9 cellular contexts compared by ENCODE assay signal in the genomic region with DNA sequence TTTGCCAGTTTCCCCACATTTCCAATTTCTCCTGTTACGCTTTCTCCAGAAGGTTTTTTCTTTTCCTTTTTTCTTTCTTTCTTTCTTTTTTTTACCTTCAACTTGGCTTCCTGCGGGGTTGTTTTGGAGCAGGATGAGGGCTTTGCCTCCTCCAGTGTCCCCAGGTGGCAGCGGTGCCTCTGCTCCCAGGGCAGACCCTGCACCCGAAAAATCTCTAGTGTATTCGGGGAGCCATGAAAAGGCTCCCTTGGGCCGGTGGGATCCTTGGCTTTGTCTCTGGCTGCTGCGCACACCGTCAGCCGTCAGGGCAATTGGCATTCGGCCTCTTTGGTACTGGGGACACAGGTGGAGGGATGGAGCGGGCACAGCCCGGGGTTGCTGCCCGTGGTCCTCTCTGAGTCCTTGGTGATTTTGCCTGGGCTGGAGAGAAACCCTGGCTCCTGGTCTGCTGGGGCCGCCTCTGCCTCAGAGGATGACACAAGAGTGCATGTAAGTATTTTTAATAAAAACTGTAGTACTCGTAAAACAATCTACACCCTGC. TPM values are rescaled to one million over a fixed set of nuclear protein-coding genes. Genes with fewer than 3 reads are reported as not detected.
A peak's percentile ranks its signal among the peaks of the same experiment; 100 is the strongest.
DNase-seq lines count a peak whose midpoint lies in the region; ATAC-seq and TF ChIP-seq lines count a peak whose summit lies in the region.
"Had no signal": no experiment of that assay in that cellular context is flagged by ENCODE, and none has a peak within 500 bp of the region (broad histone marks: within the 10 kb centered on the region; RNA-seq: fewer than 3 reads in every experiment).

No MANE protein-coding gene starts in this region.

- H3K4me3 ChIP-seq in brain microvascular endothelial cell (ENCODE audit: low read depth, low read length): peak overlapping the region; percentile 79

- H3K4me1 Mint-ChIP-seq in stimulated activated naive CD8-positive, alpha-beta T cell treated with anti-CD3 and anti-CD28 coated beads, Interleukin-15, Interleukin-2, amounts not matched to agents 100 ng/mL and 50 ng/mL, for 24 hours (ENCODE audit: low read depth): peaks cover 20% of the 10 kb centered on the region
- H3K4me1 Mint-ChIP-seq in mesothelial cell of epicardium: peaks cover 8% of the 10 kb centered on the region

- peak overlapping the region; percentile 36 for H3K27ac Mint-ChIP-seq in stimulated activated naive CD8-positive, alpha-beta T cell treated with anti-CD3 and anti-CD28 coated beads, Interleukin-15, Interleukin-2, amounts not matched to agents 100 ng/mL and 50 ng/mL, for 24 hours
- H3K27ac Mint-ChIP-seq in mesothelial cell of epicardium: no peak overlapping the region

- DNase-seq in stimulated activated naive CD8-positive, alpha-beta T cell treated with anti-CD3 and anti-CD28 coated beads, Interleukin-15, Interleukin-2, amounts not matched to agents 100 U/mL and 50 U/mL, for 24 hours: no peak
- no peak for DNase-seq in brain microvascular endothelial cell
- DNase-seq in mesothelial cell of epicardium (ENCODE audit: low spot score in 2 of 2, unreplicated experiment in 2 of 2): no peak

- no peaks in the 10 kb centered on the region for H3K36me3 ChIP-seq in brain microvascular endothelial cell (replicated peaks)
- H3K36me3 ChIP-seq: neutrophil had no signal

- peak overlapping the region; percentile 85 for H3K4me3 Mint-ChIP-seq in stimulated activated naive CD8-positive, alpha-beta T cell treated with anti-CD3 and anti-CD28 coated beads, Interleukin-15, Interleukin-2, amounts not matched to agents 100 ng/mL and 50 ng/mL, for 24 hours
- H3K4me3 Mint-ChIP-seq in mesothelial cell of epicardium: peak overlapping the region; percentile 78

- no peaks in the 10 kb centered on the region for H3K27me3 ChIP-seq in brain microvascular endothelial cell (replicated peaks)

- peak overlapping the region; percentile 46 for H3K27ac ChIP-seq in brain microvascular endothelial cell
- H3K27ac ChIP-seq: neutrophil had no signal

- H3K27me3 Mint-ChIP-seq in stimulated activated naive CD8-positive, alpha-beta T cell treated with anti-CD3 and anti-CD28 coated beads, Interleukin-15, Interleukin-2, amounts not matched to agents 100 ng/mL and 50 ng/mL, for 24 hours: peaks cover 69% of the 10 kb centered on the region
- H3K27me3 Mint-ChIP-seq in mesothelial cell of epicardium (ENCODE audit: low read depth): peaks cover 76% of the 10 kb centered on the region

- H3K9me3 Mint-ChIP-seq in stimulated activated naive CD8-positive, alpha-beta T cell treated with anti-CD3 and anti-CD28 coated beads, Interleukin-15, Interleukin-2, amounts not matched to agents 100 ng/mL and 50 ng/mL, for 24 hours: no peaks in the 10 kb centered on the region
- H3K9me3 Mint-ChIP-seq in mesothelial cell of epicardium: peaks cover 3% of the 10 kb centered on the region

- no peak for ATAC-seq in stimulated activated naive CD8-positive, alpha-beta T cell treated with anti-CD3 and anti-CD28 coated beads, Interleukin-15, Interleukin-2, amounts not matched to agents 100 U/mL and 50 U/mL, for 24 hours
- no peak for ATAC-seq in HG03097 (IDR thresholded peaks at IDR 0.05; ENCODE audit: low FRiP score, unreplicated experiment)
- no peak for ATAC-seq in GM19023 (IDR thresholded peaks at IDR 0.05; ENCODE audit: unreplicated experiment)
- ATAC-seq in HG03039 (IDR thresholded peaks at IDR 0.05; ENCODE audit: unreplicated experiment): no peak
- ATAC-seq in GM18519 (IDR thresholded peaks at IDR 0.05; ENCODE audit: low FRiP score, unreplicated experiment): no peak

- TF ChIP-seq CTCF in brain microvascular endothelial cell (IDR thresholded peaks at IDR 0.05; ENCODE audit: low read depth, low read length, missing control alignments) (no peak), mesothelial cell of epicardium (IDR thresholded peaks at IDR 0.05; ENCODE audit: unreplicated experiment) (no peak)

- no peaks in the 10 kb centered on the region for H3K36me3 Mint-ChIP-seq in stimulated activated naive CD8-positive, alpha-beta T cell treated with anti-CD3 and anti-CD28 coated beads, Interleukin-15, Interleukin-2, amounts not matched to agents 100 ng/mL and 50 ng/mL, for 24 hours (ENCODE audit: low read depth)
- no peaks in the 10 kb centered on the region for H3K36me3 Mint-ChIP-seq in mesothelial cell of epicardium

- in situ Hi-C loops in brain microvascular endothelial cell (cut with HindIII; ENCODE audit: low pct_ligation_motif_present, low sequenced_read_pairs): no loop called here

RNA-seq across cellular contexts. Expression of gene ITGB3, which starts 0.8 kb away (rescaled TPM):
- 1.0 to 1.5 TPM (median 1.1 TPM) in 3 replicates for total RNA-seq in mesothelial cell of epicardium

RNA-seq across cellular contexts. Expression of gene MYL4, which starts 45.3 kb away (rescaled TPM):
- 1.0 to 1.6 TPM (median 1.1 TPM) in 3 replicates for total RNA-seq in mesothelial cell of epicardium
